In the genomic region with DNA sequence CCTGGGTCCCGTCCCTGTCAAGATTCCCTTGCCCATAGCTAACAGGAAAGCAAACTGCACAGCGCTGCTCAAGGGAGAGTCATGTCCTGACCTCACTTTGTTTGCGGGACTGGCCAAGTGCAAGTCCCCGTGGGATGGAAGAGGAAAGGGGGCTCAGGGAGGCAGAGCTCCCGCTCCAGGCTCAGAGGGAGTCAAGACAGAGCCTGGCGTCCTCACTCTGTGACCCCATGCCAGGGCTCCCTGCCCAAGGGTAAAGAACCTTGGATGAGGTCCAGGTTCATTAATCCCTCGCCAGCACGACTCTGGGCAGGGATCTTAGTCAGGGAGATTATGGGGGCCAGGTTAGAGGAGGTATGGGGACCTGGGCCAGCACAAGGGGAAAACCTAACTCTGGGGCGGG, we compare ENCODE assay signal across 1 cellular context.
TF ChIP-seq lines count a peak whose summit lies in the region.

No MANE protein-coding gene starts in this region.

TF ChIP-seq in IMR-90, 13 proteins besides CTCF, POLR2A, EP300 and RAD21:
- TF ChIP-seq MAFK (IDR thresholded peaks at IDR 0.05; ENCODE audit: low read depth, low read length) (no peak), BHLHE40 (IDR thresholded peaks at IDR 0.05; ENCODE audit: low read depth, low read length) (no peak), CEBPB (IDR thresholded peaks at IDR 0.05; ENCODE audit: low read depth, low read length) (no peak), SMC3 (IDR thresholded peaks at IDR 0.05; ENCODE audit: low read depth, low read length) (no peak), NFE2L2 (IDR thresholded peaks at IDR 0.05; ENCODE audit: low read depth, low read length) (no peak), FOS (IDR thresholded peaks at IDR 0.05; ENCODE audit: low read depth, low read length) (no peak), MAZ (IDR thresholded peaks at IDR 0.05; ENCODE audit: borderline replicate concordance, low read depth, low read length) (no peak), RCOR1 (IDR thresholded peaks at IDR 0.05; ENCODE audit: insufficient replicate concordance, low read length) (no peak), CHD1 (IDR thresholded peaks at IDR 0.05; ENCODE audit: low read depth, low read length) (no peak), MXI1 (IDR thresholded peaks at IDR 0.05; ENCODE audit: borderline replicate concordance, low read depth, low read length) (no peak), RFX5 (IDR thresholded peaks at IDR 0.05; ENCODE audit: low read depth, low read length) (no peak)
- TF ChIP-seq, protein P1, sequence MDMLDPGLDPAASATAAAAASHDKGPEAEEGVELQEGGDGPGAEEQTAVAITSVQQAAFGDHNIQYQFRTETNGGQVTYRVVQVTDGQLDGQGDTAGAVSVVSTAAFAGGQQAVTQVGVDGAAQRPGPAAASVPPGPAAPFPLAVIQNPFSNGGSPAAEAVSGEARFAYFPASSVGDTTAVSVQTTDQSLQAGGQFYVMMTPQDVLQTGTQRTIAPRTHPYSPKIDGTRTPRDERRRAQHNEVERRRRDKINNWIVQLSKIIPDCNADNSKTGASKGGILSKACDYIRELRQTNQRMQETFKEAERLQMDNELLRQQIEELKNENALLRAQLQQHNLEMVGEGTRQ (IDR thresholded peaks at IDR 0.05; ENCODE audit: low read depth, low read length) = no peak
- TF ChIP-seq, protein P2, sequence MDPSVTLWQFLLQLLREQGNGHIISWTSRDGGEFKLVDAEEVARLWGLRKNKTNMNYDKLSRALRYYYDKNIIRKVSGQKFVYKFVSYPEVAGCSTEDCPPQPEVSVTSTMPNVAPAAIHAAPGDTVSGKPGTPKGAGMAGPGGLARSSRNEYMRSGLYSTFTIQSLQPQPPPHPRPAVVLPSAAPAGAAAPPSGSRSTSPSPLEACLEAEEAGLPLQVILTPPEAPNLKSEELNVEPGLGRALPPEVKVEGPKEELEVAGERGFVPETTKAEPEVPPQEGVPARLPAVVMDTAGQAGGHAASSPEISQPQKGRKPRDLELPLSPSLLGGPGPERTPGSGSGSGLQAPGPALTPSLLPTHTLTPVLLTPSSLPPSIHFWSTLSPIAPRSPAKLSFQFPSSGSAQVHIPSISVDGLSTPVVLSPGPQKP (IDR thresholded peaks at IDR 0.05; ENCODE audit: borderline replicate concordance, low read depth, low read length) = no peak
